10 cellular contexts compared by ENCODE assay signal in genomic region chr21:32391755-32392154, GRCh38. TPM values are rescaled to one million over a fixed set of nuclear protein-coding genes. Genes with fewer than 3 reads are reported as not detected.
A peak's percentile ranks its signal among the peaks of the same experiment; 100 is the strongest.
DNase-seq lines count a peak whose midpoint lies in the region; ATAC-seq and TF ChIP-seq lines count a peak whose summit lies in the region.
"Had no signal": no experiment of that assay in that cellular context is flagged by ENCODE, and none has a peak within 500 bp of the region (broad histone marks: within the 10 kb centered on the region; RNA-seq: fewer than 3 reads in every experiment).

No MANE protein-coding gene starts in this region.

- H3K4me1 ChIP-seq in effector memory CD4-positive, alpha-beta T cell (ENCODE audit: control insufficient read depth, insufficient read depth, low read length, poor library complexity, severe bottlenecking) = peaks cover 15% of the 10 kb centered on the region

- peaks cover 63% of the 10 kb centered on the region for H3K4me1 Mint-ChIP-seq in CD4-positive, alpha-beta T cell (ENCODE audit: low read depth)

- TF ChIP-seq EP300 in neural cell (conservative IDR thresholded peaks at IDR 0.05; ENCODE audit: poor library complexity, severe bottlenecking) = no peak

- no peaks in the 10 kb centered on the region for H3K9me3 Mint-ChIP-seq in CD4-positive, alpha-beta T cell

- H4K20me1 ChIP-seq in neural cell (ENCODE audit: insufficient read depth) = no peaks in the 10 kb centered on the region

- POLR2A ChIA-PET in CD4-positive, alpha-beta T cell (lab: Charles Lee) = interaction anchor here (1.7 to 3.5 kb wide), 3 partner anchors 19 to 220 kb away, joined by 6 to 26 read pairs (median 7); partner anchors contain the start of genes CFAP298 and EVA1C

- no peaks in the 10 kb centered on the region for H3K9me3 ChIP-seq in CD4-positive, alpha-beta T cell (ENCODE audit: control insufficient read depth, low read length)
- H3K9me3 ChIP-seq in effector memory CD4-positive, alpha-beta T cell (ENCODE audit: control insufficient read depth, low read length) = no peaks in the 10 kb centered on the region
- H3K9me3 ChIP-seq in neural cell (ENCODE audit: low read length) = no peaks in the 10 kb centered on the region

- no peak overlapping the region for H3K27ac Mint-ChIP-seq in CD4-positive, alpha-beta T cell

- no peak overlapping the region for H2AFZ ChIP-seq in neural cell (ENCODE audit: low read depth, low read length)

- no peak for ATAC-seq in CD4-positive, alpha-beta T cell (ENCODE audit: poor library complexity)
- ATAC-seq in GM21447 (IDR thresholded peaks at IDR 0.05; ENCODE audit: unreplicated experiment) = no peak
- no peak for ATAC-seq in GM19397 (IDR thresholded peaks at IDR 0.05; ENCODE audit: unreplicated experiment)

- peak overlapping the region; percentile 86 for H3K4me3 ChIP-seq in NB4 (ENCODE audit: low read depth, low read length)
- peak overlapping the region; percentile 85 for H3K4me3 ChIP-seq in effector memory CD4-positive, alpha-beta T cell (ENCODE audit: insufficient read depth, low read depth, low read length, poor library complexity, severe bottlenecking)
- peak overlapping the region; percentile 97 for H3K4me3 ChIP-seq in neural cell (ENCODE audit: low read length)

- H3K79me2 ChIP-seq in neural cell (replicated peaks; ENCODE audit: insufficient read depth, low read length) = peaks cover 8% of the 10 kb centered on the region

- TF ChIP-seq POLR2A in NB4 (IDR thresholded peaks at IDR 0.05; ENCODE audit: extremely low read depth, insufficient read length) = no peak

- intact Hi-C loops in CD4-positive, alpha-beta T cell (cut with DNase I, micrococcal nuclease) = loop anchor here in 1 of 2 experiments (2.0 to 10.0 kb wide), 6 partner anchors 113 to 1251 kb away; partner anchors contain the start of genes CFAP298, CRYZL1, GART and ITSN1

- H3K27me3 Mint-ChIP-seq in CD4-positive, alpha-beta T cell = no peaks in the 10 kb centered on the region

- no peaks in the 10 kb centered on the region for H3K27me3 ChIP-seq in CD4-positive, alpha-beta T cell (ENCODE audit: control insufficient read depth, insufficient read depth, low read length)
- no peaks in the 10 kb centered on the region for H3K27me3 ChIP-seq in effector memory CD4-positive, alpha-beta T cell (replicated peaks; ENCODE audit: control insufficient read depth, insufficient read depth, low read length, poor library complexity, severe bottlenecking)
- no peaks in the 10 kb centered on the region for H3K27me3 ChIP-seq in neural cell (ENCODE audit: insufficient read depth, low read depth, low read length)

- peaks cover 32% of the 10 kb centered on the region for H3K36me3 Mint-ChIP-seq in CD4-positive, alpha-beta T cell (ENCODE audit: low read depth)

- peak overlapping the region; percentile 46 for H3K9ac ChIP-seq in neural cell (ENCODE audit: low read length)

- H3K4me2 ChIP-seq in neural cell (ENCODE audit: low read length) = peak overlapping the region; percentile 80

- CTCF ChIA-PET in CD4-positive, alpha-beta T cell (lab: Charles Lee) = interaction anchor here (1.5 kb wide), 2 partner anchors 21 to 209 kb away, joined by 3 to 4 read pairs; partner anchors contain the start of gene EVA1C

- H3F3A ChIP-seq in neural cell (ENCODE audit: insufficient read depth, low read length, poor library complexity, severe bottlenecking) = no peaks in the 10 kb centered on the region

- no peaks in the 10 kb centered on the region for H3K9me2 ChIP-seq in neural cell (ENCODE audit: insufficient read depth, low read length)

- H3K27ac ChIP-seq in CD4-positive, alpha-beta T cell (ENCODE audit: low read depth, low read length) = no peak overlapping the region
- H3K27ac ChIP-seq in effector memory CD4-positive, alpha-beta T cell (ENCODE audit: insufficient read depth, low read length, poor library complexity, severe bottlenecking) = no peak overlapping the region
- no peak overlapping the region for H3K27ac ChIP-seq in neural cell (ENCODE audit: low read length)

- DNase-seq in CD4-positive, alpha-beta T cell = no peak
- no peak for DNase-seq in NB4 (ENCODE audit: low read depth)
- no peak for DNase-seq in effector memory CD4-positive, alpha-beta T cell
- no peak for DNase-seq in stimulated activated CD4-positive, alpha-beta T cell treated with anti-CD3 and anti-CD28 coated beads, Interleukin-12 subunit alpha, Interleukin-12 subunit beta, amount 100 ng/mL, for 4 hours
- no peak for DNase-seq in kidney tubule cell (ENCODE audit: low spot score)
- DNase-seq: activated CD4-positive, alpha-beta T cell treated with anti-CD3 and anti-CD28 coated beads for 1 hour; stimulated activated naive CD4-positive, alpha-beta T cell treated with Interleukin-2 at 50 U/mL for 16 hours had no signal

- H3K4me3 Mint-ChIP-seq in CD4-positive, alpha-beta T cell = peak overlapping the region; percentile 94

- H3K36me3 ChIP-seq in effector memory CD4-positive, alpha-beta T cell (ENCODE audit: control insufficient read depth, insufficient read depth, low read length) = peaks cover 4% of the 10 kb centered on the region
- H3K36me3 ChIP-seq in neural cell (ENCODE audit: insufficient read depth, low read length) = no peaks in the 10 kb centered on the region

- TF ChIP-seq RAD21 in neural cell (conservative IDR thresholded peaks at IDR 0.05) = no peak

- no peak for TF ChIP-seq CTCF in CD4-positive, alpha-beta T cell (IDR thresholded peaks at IDR 0.05)
- no peak for TF ChIP-seq CTCF in NB4 (IDR thresholded peaks at IDR 0.05; ENCODE audit: low read depth, low read length)
- no peak for TF ChIP-seq CTCF in neural cell (IDR thresholded peaks at IDR 0.05; ENCODE audit: poor library complexity, severe bottlenecking)

TF ChIP-seq in neural cell, 6 proteins besides CTCF, POLR2A, EP300 and RAD21:
- TF ChIP-seq TAF1 (IDR thresholded peaks at IDR 0.05; ENCODE audit: low read depth) = no peak
- no peak for TF ChIP-seq MXI1 (conservative IDR thresholded peaks at IDR 0.05; ENCODE audit: poor library complexity, severe bottlenecking)
- TF ChIP-seq EZH2 (IDR thresholded peaks at IDR 0.05; ENCODE audit: borderline replicate concordance, insufficient read depth, low read length, poor library complexity, severe bottlenecking) = no peak
- TF ChIP-seq REST (IDR thresholded peaks at IDR 0.05; ENCODE audit: borderline replicate concordance) = no peak
- TF ChIP-seq POLR2AphosphoS5 (IDR thresholded peaks at IDR 0.05) = no peak
- no peak for TF ChIP-seq SMC3 (conservative IDR thresholded peaks at IDR 0.05; ENCODE audit: poor library complexity)

RNA-seq across cellular contexts. Expression of gene URB1, which starts 1.1 kb away (rescaled TPM):
- 1 to 10 TPM; 5.4 to 5.7 TPM for total RNA-seq in CD4-positive, alpha-beta T cell
- 4.4 and 6.6 TPM in 2 replicates for polyA plus RNA-seq in neural cell
- polyA minus RNA-seq in neural cell = 14.5 and 15.6 TPM in 2 replicates

RNA-seq across cellular contexts. Expression of gene EVA1C, which starts 20.8 kb away (rescaled TPM):
- total RNA-seq in CD4-positive, alpha-beta T cell = 10 to 100 TPM; 11.1 to 12.7 TPM
- 0.48 and 2.1 TPM in 2 replicates for polyA plus RNA-seq in neural cell
- 0.49 and 0.69 TPM in 2 replicates for polyA minus RNA-seq in neural cell
